ENCODE assay signal across 13 cellular contexts in the genomic region with DNA sequence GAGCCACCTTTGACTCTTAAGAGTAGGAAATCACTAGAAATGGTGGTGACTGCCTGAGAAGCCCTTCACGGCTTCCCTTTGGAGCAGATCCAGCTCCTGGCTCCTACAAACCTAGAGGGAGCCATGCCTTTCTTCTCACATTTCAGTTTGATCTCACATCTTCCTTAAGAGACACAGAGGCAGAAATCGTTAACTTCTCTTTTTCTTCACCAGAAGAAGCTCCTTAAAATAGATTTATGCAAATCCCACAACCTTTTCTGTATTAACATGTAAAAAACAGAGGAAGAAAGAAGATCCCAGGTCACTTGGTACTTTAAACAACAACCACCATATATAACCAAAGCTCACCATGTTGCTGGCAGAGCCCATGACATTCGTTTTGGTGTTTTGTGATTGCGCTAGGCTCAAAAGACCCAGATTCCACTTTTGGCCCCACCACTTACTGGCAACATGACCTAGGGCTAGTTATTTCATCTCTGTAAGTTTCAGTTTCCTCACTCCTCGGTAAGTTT. TPM values are rescaled to one million over a fixed set of nuclear protein-coding genes. Genes with fewer than 3 reads are reported as not detected.
DNase-seq lines count a peak whose midpoint lies in the region; ATAC-seq and TF ChIP-seq lines count a peak whose summit lies in the region.
"Had no signal": no experiment of that assay in that cellular context is flagged by ENCODE, and none has a peak within 500 bp of the region (broad histone marks: within the 10 kb centered on the region; RNA-seq: fewer than 3 reads in every experiment).

No MANE protein-coding gene starts in this region.

- no peaks in the 10 kb centered on the region for H3K9me3 Mint-ChIP-seq in mesothelial cell of epicardium

- 0 out of 2 replicates have a peak, but pooled peaks cover 16% of the 10 kb centered on the region for H3F3A ChIP-seq in OCI-LY1 (ENCODE audit: insufficient read depth, low read length)

- no peak overlapping the region for H2AFZ ChIP-seq in OCI-LY1 (ENCODE audit: low read length)

- peaks cover 100% of the 10 kb centered on the region for H3K27me3 Mint-ChIP-seq in mesothelial cell of epicardium (ENCODE audit: low read depth)

- no peaks in the 10 kb centered on the region for H3K27me3 ChIP-seq in OCI-LY1 (ENCODE audit: insufficient read depth, low read length)

- peaks cover 100% of the 10 kb centered on the region for H3K4me1 ChIP-seq in OCI-LY1 (ENCODE audit: insufficient read depth, low read length, severe bottlenecking)

- H3K79me2 ChIP-seq in OCI-LY1 (ENCODE audit: insufficient read depth, low read length) = peaks cover 4% of the 10 kb centered on the region; the same call in 1 of the 2 replicates

- H3K36me3 ChIP-seq in OCI-LY1 (ENCODE audit: insufficient read depth, low read length) = peaks cover 73% of the 10 kb centered on the region; the same call in 1 of the 2 replicates
- H3K36me3 ChIP-seq: stomach had no signal

- DNase-seq in kidney tubule cell (ENCODE audit: low spot score) (no peak), mesothelial cell of epicardium (ENCODE audit: low spot score in 2 of 2, unreplicated experiment in 2 of 2) (no peak), SIG-M5 (lab: John Stamatoyannopoulos, UW) (no peak)
- DNase-seq: activated CD4-positive, alpha-beta T cell treated with anti-CD3 and anti-CD28 coated beads for 48 hours; stomach had no signal

- no peaks in the 10 kb centered on the region for H3K9me3 ChIP-seq in OCI-LY1 (ENCODE audit: low read length)
- H3K9me3 ChIP-seq: stomach had no signal

- ATAC-seq in GM18907 (IDR thresholded peaks at IDR 0.05; ENCODE audit: unreplicated experiment) (peak; percentile 32), HG02938 (IDR thresholded peaks at IDR 0.05; ENCODE audit: unreplicated experiment) (peak; percentile 38), GM19351 (IDR thresholded peaks at IDR 0.05; ENCODE audit: unreplicated experiment) (no peak)

- no peaks in the 10 kb centered on the region for H4K20me1 ChIP-seq in OCI-LY1 (ENCODE audit: insufficient read depth, low read length)

- no peak overlapping the region for H3K27ac Mint-ChIP-seq in mesothelial cell of epicardium

- H3K27ac ChIP-seq in OCI-LY1 (ENCODE audit: low read depth, low read length, poor library complexity, severe bottlenecking) = peak overlapping the region; percentile 96
- H3K27ac ChIP-seq: stomach had no signal

- no peaks in the 10 kb centered on the region for H3K9me2 ChIP-seq in OCI-LY1 (ENCODE audit: low read depth, low read length)

- no peak overlapping the region for H3K4me3 Mint-ChIP-seq in mesothelial cell of epicardium

- no peak for TF ChIP-seq CTCF in OCI-LY1 (IDR thresholded peaks at IDR 0.05; ENCODE audit: low read length)
- TF ChIP-seq CTCF in mesothelial cell of epicardium (IDR thresholded peaks at IDR 0.05; ENCODE audit: unreplicated experiment) = no peak

- no peaks in the 10 kb centered on the region for H3K36me3 Mint-ChIP-seq in mesothelial cell of epicardium

- peak overlapping the region; percentile 41 for H3K9ac ChIP-seq in OCI-LY1 (ENCODE audit: low read length)

- H3K4me2 ChIP-seq in OCI-LY1 (ENCODE audit: low read length) = peak overlapping the region; percentile 54

- H3K4me1 Mint-ChIP-seq in mesothelial cell of epicardium = no peaks in the 10 kb centered on the region

- H3K4me3 ChIP-seq in GM08714 (ENCODE audit: low read length) (peak overlapping the region; percentile 36; the same call in 1 of the 2 replicates), OCI-LY1 (ENCODE audit: low read depth, low read length, poor library complexity, severe bottlenecking) (peak overlapping the region; percentile 27)
- H3K4me3 ChIP-seq: stomach had no signal

RNA-seq across cellular contexts. Expression of gene PAX5, which starts 29.6 kb away (rescaled TPM):
- not detected in 3 replicates for total RNA-seq in mesothelial cell of epicardium
- total RNA-seq: fibroblast of villous mesenchyme, G401, renal cortical epithelial cell had no signal
